ENCODE assay signal across 1 cellular context in genomic region chrX:71095033-71095432, GRCh38.
A peak's percentile ranks its signal among the peaks of the same experiment; 100 is the strongest.
TF ChIP-seq lines count a peak whose summit lies in the region.

No MANE protein-coding gene starts in this region.

TF ChIP-seq in K562, 482 proteins besides CTCF, POLR2A, EP300 and RAD21 (continued from another document and continues in another):
- TF ChIP-seq CBX8 (IDR thresholded peaks at IDR 0.05; ENCODE audit: borderline replicate concordance, extremely low read depth, low read depth, low read length, poor library complexity, severe bottlenecking) (no peak), HMBOX1 (IDR thresholded peaks at IDR 0.05) (peak; percentile 72; the same call in 1 of the 2 replicates), HNRNPL (IDR thresholded peaks at IDR 0.05; ENCODE audit: low read depth, low read length) (no peak), KDM1A (IDR thresholded peaks at IDR 0.05) (peak; percentile 28 to 53; a peak in 1 of 4 replicates), GTF3C2 (IDR thresholded peaks at IDR 0.05; ENCODE audit: borderline replicate concordance, extremely low read depth, insufficient read length) (no peak), SAFB2 (IDR thresholded peaks at IDR 0.05; ENCODE audit: borderline replicate concordance, low read depth, low read length, severe bottlenecking) (no peak), PRPF4 (IDR thresholded peaks at IDR 0.05; ENCODE audit: insufficient read depth, low read depth, low read length, poor library complexity, severe bottlenecking) (no peak), MBD2 (IDR thresholded peaks at IDR 0.05; ENCODE audit: borderline replicate concordance, low read depth) (no peak), TRIM25 (IDR thresholded peaks at IDR 0.05; ENCODE audit: borderline replicate concordance) (no peak), ZNF140 (CRISPR knock-in tag; IDR thresholded peaks at IDR 0.05) (no peak), MTA2 (IDR thresholded peaks at IDR 0.05; ENCODE audit: low read depth) (peak; percentile 49; the same call in 1 of the 2 replicates), NONO (IDR thresholded peaks at IDR 0.05; ENCODE audit: low read depth in 2 of 2, low read length in 1 of 2) (no peak), CREB5 (CRISPR knock-in tag; IDR thresholded peaks at IDR 0.05) (no peak), SMARCE1 (IDR thresholded peaks at IDR 0.05) (peak; percentile 48; the same call in 1 of the 2 replicates), ILF3 (IDR thresholded peaks at IDR 0.05; ENCODE audit: borderline replicate concordance) (no peak), ARID3A (IDR thresholded peaks at IDR 0.05; ENCODE audit: borderline replicate concordance, low read depth, low read length) (no peak), USF2 (CRISPR knock-in tag; IDR thresholded peaks at IDR 0.05) (no peak), FIP1L1 (IDR thresholded peaks at IDR 0.05; ENCODE audit: low read depth, low read length, poor library complexity, severe bottlenecking) (no peak), POLR3G (IDR thresholded peaks at IDR 0.05; ENCODE audit: extremely low read depth, insufficient read length, insufficient replicate concordance) (no peak), PRMT5 (CRISPR knock-in tag; IDR thresholded peaks at IDR 0.05) (no peak), ZNF224 (CRISPR knock-in tag; IDR thresholded peaks at IDR 0.05) (no peak), CREB3 (tag; conservative IDR thresholded peaks at IDR 0.05; ENCODE audit: low read depth) (no peak), POU5F1 (IDR thresholded peaks at IDR 0.05; ENCODE audit: borderline replicate concordance, low read depth, low read length, partially characterized antibody) (no peak), ZNF444 (CRISPR knock-in tag; IDR thresholded peaks at IDR 0.05) (no peak), MTF1 (CRISPR knock-in tag; IDR thresholded peaks at IDR 0.05; ENCODE audit: borderline replicate concordance) (no peak), ZBTB5 (IDR thresholded peaks at IDR 0.05) (no peak), TCF7 (IDR thresholded peaks at IDR 0.05; ENCODE audit: borderline replicate concordance) (no peak), SNRNP70 (optimal IDR thresholded peaks at IDR 0.05; ENCODE audit: low read depth, low read length) (no peak), ZBTB33 (CRISPR knock-in tag; IDR thresholded peaks at IDR 0.05) (no peak), HNRNPH1 (optimal IDR thresholded peaks at IDR 0.05; ENCODE audit: low read depth, low read length) (no peak), ASH1L (IDR thresholded peaks at IDR 0.05; ENCODE audit: borderline replicate concordance, low read depth, partially characterized antibody) (no peak), HMG20B (CRISPR knock-in tag; IDR thresholded peaks at IDR 0.05) (no peak), MTA3 (IDR thresholded peaks at IDR 0.05; ENCODE audit: borderline replicate concordance) (no peak), ZNF57 (CRISPR knock-in tag; IDR thresholded peaks at IDR 0.05) (no peak), SRF (CRISPR knock-in tag; IDR thresholded peaks at IDR 0.05) (no peak), NCOR1 (IDR thresholded peaks at IDR 0.05) (peak; percentile 67), ARID3B (CRISPR knock-in tag; IDR thresholded peaks at IDR 0.05; ENCODE audit: borderline replicate concordance) (no peak), NFRKB (IDR thresholded peaks at IDR 0.05; ENCODE audit: low read depth) (no peak), ZNF449 (CRISPR knock-in tag; IDR thresholded peaks at IDR 0.05) (no peak), TAL1 (IDR thresholded peaks at IDR 0.05) (peak; percentile 71), KDM5B (IDR thresholded peaks at IDR 0.05; ENCODE audit: insufficient replicate concordance, low read depth, low read length) (no peak), STAT5A (IDR thresholded peaks at IDR 0.05; ENCODE audit: borderline replicate concordance, low read length) (no peak), FOXM1 (IDR thresholded peaks at IDR 0.05; ENCODE audit: low read depth) (peak; percentile 34; the same call in 1 of the 2 replicates), FOXM1 (CRISPR knock-in tag; IDR thresholded peaks at IDR 0.05; ENCODE audit: low read depth) (no peak), SMAD3 (CRISPR knock-in tag; conservative IDR thresholded peaks at IDR 0.05) (no peak), POLR2H (tag; IDR thresholded peaks at IDR 0.05; ENCODE audit: low read depth) (no peak), CTBP1 (IDR thresholded peaks at IDR 0.05; ENCODE audit: borderline replicate concordance) (no peak), ARID1B (IDR thresholded peaks at IDR 0.05) (peak; percentile 88), PURB (CRISPR knock-in tag; IDR thresholded peaks at IDR 0.05; ENCODE audit: low read depth) (no peak), ZNF217 (CRISPR knock-in tag; IDR thresholded peaks at IDR 0.05) (no peak)
